In genomic region chr11:16612801-16613400, GRCh38 we compare ENCODE assay signal across 8 cellular contexts.
DNase-seq lines count a peak whose midpoint lies in the region; ATAC-seq and TF ChIP-seq lines count a peak whose summit lies in the region.

No MANE protein-coding gene starts in this region.

- H3K27me3 ChIP-seq in BE2C (peaks cover 55% of the 10 kb centered on the region), IMR-90 (ENCODE audit: control insufficient read depth, insufficient read depth, low read length) (0 out of 2 replicates have a peak, but pooled peaks cover 2% of the 10 kb centered on the region)

- H3K4me3 ChIP-seq in BE2C (ENCODE audit: low read depth, low read length), result peak overlapping the region; percentile 54
- peak overlapping the region; percentile 67 for H3K4me3 ChIP-seq in IMR-90 (ENCODE audit: insufficient read depth, low read depth, low read length)
- peak overlapping the region; percentile 75 for H3K4me3 ChIP-seq in coronary artery
- H3K4me3 ChIP-seq in mesodermal cell (ENCODE audit: extremely low read depth, insufficient read depth, low read length, poor library complexity, severe bottlenecking), result peak overlapping the region; percentile 41

- H3K4ac ChIP-seq in IMR-90 (ENCODE audit: low read depth, low read length), result peak overlapping the region; percentile 79

- H4K20me1 ChIP-seq in IMR-90 (ENCODE audit: insufficient read depth, low read length), result no peaks in the 10 kb centered on the region

- in situ Hi-C loops in IMR-90 (cut with MboI; ENCODE audit: low sequenced_read_pairs), result loop anchor here (10.0 kb wide), 1 partner anchor 1278 kb away; no protein-coding TSS in a partner anchor

- POLR2A ChIA-PET in IMR-90 (lab: Charles Lee; ENCODE audit: unreplicated experiment), result no interaction called here

- TF ChIP-seq CTCF in BE2C (IDR thresholded peaks at IDR 0.05; ENCODE audit: low read depth, low read length), result no peak
- TF ChIP-seq CTCF in IMR-90 (conservative IDR thresholded peaks at IDR 0.05; ENCODE audit: low read depth, low read length), result no peak
- no peak for TF ChIP-seq CTCF in coronary artery (IDR thresholded peaks at IDR 0.05)

- no peak for TF ChIP-seq POLR2A in IMR-90 (IDR thresholded peaks at IDR 0.05; ENCODE audit: low read depth, low read length)

- H2BK20ac ChIP-seq in IMR-90 (ENCODE audit: low read depth, low read length), result peak overlapping the region; percentile 64

- H3K36me3 ChIP-seq in BE2C (no peaks in the 10 kb centered on the region), IMR-90 (ENCODE audit: control insufficient read depth, insufficient read depth, low read length) (no peaks in the 10 kb centered on the region), mesodermal cell (ENCODE audit: control insufficient read depth, insufficient read depth, low read length) (no peaks in the 10 kb centered on the region)

- H3K9me1 ChIP-seq in IMR-90 (ENCODE audit: insufficient read depth, low read length), result no peaks in the 10 kb centered on the region

- peak overlapping the region; percentile 69; the same call in 1 of the 2 replicates for H3K56ac ChIP-seq in IMR-90 (ENCODE audit: extremely low read depth, insufficient read depth, low read length)

- peak overlapping the region; percentile 32 for H3K27ac ChIP-seq in IMR-90 (ENCODE audit: insufficient read depth, low read length)
- peak overlapping the region; percentile 65 to 80 for H3K27ac ChIP-seq in coronary artery
- H3K27ac ChIP-seq in mesodermal cell (ENCODE audit: low read depth, low read length, severe bottlenecking), result no peak overlapping the region

- H3K9ac ChIP-seq in IMR-90 (ENCODE audit: low read depth, low read length), result peak overlapping the region; percentile 48

- no CpG with 5 or more reads among the region's 19 CpGs for WGBS in IMR-90 (ENCODE audit: extremely low coverage in 2 of 2, insufficient read length in 1 of 2), 2 experiments
- WGBS in mesodermal cell (ENCODE audit: insufficient coverage in 2 of 2), 2 experiments, result 2 to 3% methylated on average over 15 to 19 of the region's 19 CpGs

- DNase-seq in BE2C (no peak), IMR-90 (peak; percentile 35), coronary artery (ENCODE audit: low spot score) (no peak), NCI-H524 treated with DMSO at 0.1 percent for 48 hours (lab: John Stamatoyannopoulos, UW) (no peak)

- peak overlapping the region; percentile 59 for H2BK120ac ChIP-seq in IMR-90 (ENCODE audit: low read depth, low read length)

- no peak overlapping the region for H2BK5ac ChIP-seq in IMR-90 (ENCODE audit: low read depth, low read length, poor library complexity, severe bottlenecking)

- intact Hi-C loops in IMR-90 (cut with micrococcal nuclease), result loop anchor here (1.0 to 2.0 kb wide), 3 partner anchors 786 to 1286 kb away; no protein-coding TSS in a partner anchor

- CTCF ChIA-PET in IMR-90 (lab: Yijun Ruan, JAX), result interaction anchor here (0.5 to 1.8 kb wide), 8 partner anchors 10 to 1284 kb away, joined by 3 to 10 read pairs (median 4); no protein-coding TSS in a partner anchor

- H3K4me2 ChIP-seq in IMR-90 (ENCODE audit: low read depth, low read length), result peak overlapping the region; percentile 99

- TF ChIP-seq RAD21 in IMR-90 (IDR thresholded peaks at IDR 0.05; ENCODE audit: low read length), result no peak; the same call in 1 of the 2 replicates

- peak overlapping the region; percentile 68 for H4K91ac ChIP-seq in IMR-90 (ENCODE audit: insufficient read depth, low read depth, low read length)

- peak overlapping the region; percentile 55 for H3K14ac ChIP-seq in IMR-90 (replicated peaks; ENCODE audit: low read depth, low read length)

- peak overlapping the region; percentile 43; the same call in 1 of the 2 replicates for H3K18ac ChIP-seq in IMR-90 (ENCODE audit: low read depth, low read length)

- BruUV-seq in IMR-90 (replicated peaks; lab: Mats Ljungman, UMichigan), result no TSS peak

- H3K79me1 ChIP-seq in IMR-90 (ENCODE audit: low read depth in 1 of 2, low read length in 2 of 2), result 0 out of 4 replicates have a peak, but pooled peaks cover 0 to 4% of the 10 kb centered on the region in 2 experiments

- H2AFZ ChIP-seq in IMR-90 (replicated peaks; ENCODE audit: low read length, poor library complexity), result peak overlapping the region; percentile 95

- peak overlapping the region; percentile 1 to 19; a peak in 2 of 4 replicates for H4K8ac ChIP-seq in IMR-90 (ENCODE audit: low read depth in 2 of 2, low read length in 2 of 2)

- H2BK15ac ChIP-seq in IMR-90 (ENCODE audit: low read depth, low read length), result peak overlapping the region; percentile 69; the same call in 1 of the 3 replicates

- peak overlapping the region; percentile 52 for H2AK5ac ChIP-seq in IMR-90 (ENCODE audit: low read depth, low read length)

- ATAC-seq in IMR-90 (ENCODE audit: low read depth) (peak; percentile 31), HG03432 (IDR thresholded peaks at IDR 0.05; ENCODE audit: unreplicated experiment) (no peak), GM19397 (IDR thresholded peaks at IDR 0.05; ENCODE audit: unreplicated experiment) (no peak), GM21576 (IDR thresholded peaks at IDR 0.05; ENCODE audit: unreplicated experiment) (no peak)

- H3K4me1 ChIP-seq in BE2C (no peaks in the 10 kb centered on the region), IMR-90 (ENCODE audit: control insufficient read depth, insufficient read depth, low read length) (peaks cover 5% of the 10 kb centered on the region; the same call in 1 of the 2 replicates), mesodermal cell (ENCODE audit: control insufficient read depth, insufficient read depth, low read length, poor library complexity, severe bottlenecking) (peaks cover 16% of the 10 kb centered on the region)

- H3K23ac ChIP-seq in IMR-90 (ENCODE audit: low read depth, low read length), result peak overlapping the region; percentile 91

- dilution Hi-C loops in IMR-90 (cut with HindIII; ENCODE audit: low sequenced_read_pairs, unreplicated experiment), result no loop called here

- peak overlapping the region; percentile 17; the same call in 1 of the 2 replicates for H4K5ac ChIP-seq in IMR-90 (ENCODE audit: low read depth, low read length)

- H2AK9ac ChIP-seq in IMR-90 (replicated peaks; ENCODE audit: low read depth, low read length, poor library complexity), result no peak overlapping the region

- H3K9me3 ChIP-seq in BE2C (no peaks in the 10 kb centered on the region), IMR-90 (ENCODE audit: control insufficient read depth, insufficient read depth, low read length) (no peaks in the 10 kb centered on the region), mesodermal cell (ENCODE audit: control insufficient read depth, low read length) (no peaks in the 10 kb centered on the region)

TF ChIP-seq in IMR-90, 13 proteins besides CTCF, POLR2A, EP300 and RAD21:
- TF ChIP-seq CEBPB (IDR thresholded peaks at IDR 0.05; ENCODE audit: low read depth, low read length) (no peak), MXI1 (IDR thresholded peaks at IDR 0.05; ENCODE audit: borderline replicate concordance, low read depth, low read length) (no peak), SMC3 (IDR thresholded peaks at IDR 0.05; ENCODE audit: low read depth, low read length) (no peak), BHLHE40 (IDR thresholded peaks at IDR 0.05; ENCODE audit: low read depth, low read length) (no peak), RFX5 (IDR thresholded peaks at IDR 0.05; ENCODE audit: low read depth, low read length) (no peak), FOS (IDR thresholded peaks at IDR 0.05; ENCODE audit: low read depth, low read length) (no peak), CHD1 (IDR thresholded peaks at IDR 0.05; ENCODE audit: low read depth, low read length) (no peak), USF2 (IDR thresholded peaks at IDR 0.05; ENCODE audit: low read depth, low read length) (no peak)
